ENCODE assay signal across 30 cellular contexts in genomic region chr17:47739150-47739549, GRCh38. TPM values are rescaled to one million over a fixed set of nuclear protein-coding genes. Genes with fewer than 3 reads are reported as not detected.
DNase-seq lines count a peak whose midpoint lies in the region; ATAC-seq and TF ChIP-seq lines count a peak whose summit lies in the region.
"Had no signal": no experiment of that assay in that cellular context is flagged by ENCODE, and none has a peak within 500 bp of the region (broad histone marks: within the 10 kb centered on the region; RNA-seq: fewer than 3 reads in every experiment).

No MANE protein-coding gene starts in this region.

- H3K36me3 ChIP-seq in osteoblast (ENCODE audit: insufficient read depth, low read length) (no peaks in the 10 kb centered on the region), H7 (replicated peaks; ENCODE audit: control insufficient read depth, insufficient read depth, low read length) (no peaks in the 10 kb centered on the region)
- H3K36me3 ChIP-seq: cardiac muscle cell, heart left ventricle, right lobe of liver, tibial artery had no signal

- TF ChIP-seq CTCF in osteoblast (IDR thresholded peaks at IDR 0.05; ENCODE audit: extremely low read depth, low read depth, low read length) = no peak

- DNase-seq in activated naive CD8-positive, alpha-beta T cell treated with anti-CD3 and anti-CD28 coated beads, Interleukin-2, amount 50 U/mL, for 24 hours = no peak
- DNase-seq in osteoblast (ENCODE audit: insufficient read length, low spot score, missing footprints) (peak; percentile 15), H7 (no peak)
- no peak for DNase-seq in T-helper 2 cell treated with Interferon-gamma antibody and Interleukin-4, amounts not matched to agents 5 μg/mL and 100 μg/mL, for 36 hours (ENCODE audit: low spot score)
- DNase-seq: activated naive CD4-positive, alpha-beta T cell treated with anti-CD3 and anti-CD28 coated beads, Interleukin-2, amount 50 U/mL, for 16 hours; activated T-cell treated with anti-CD3 and anti-CD28 coated beads, Interleukin-2, amount 50 U/mL, for 72 hours; aorta; DMS79 treated with DMSO at 0.1 percent for 48 hours; effector memory CD4-positive, alpha-beta T cell; foreskin fibroblast; KBM-7; NCI-H1105 treated with DMSO at 0.1 percent for 48 hours; NCI-H2029; NCI-H526 treated with DMSO at 0.1 percent for 48 hours; right lobe of liver; SHP77 treated with DMSO at 0.1 percent for 48 hours; stimulated activated naive CD4-positive, alpha-beta T cell treated with Interleukin-2 at 50 U/mL for 16 hours; T1000; tibial artery had no signal

- no peak overlapping the region for H2AFZ ChIP-seq in osteoblast (ENCODE audit: low read length)

- no peaks in the 10 kb centered on the region for H3K27me3 Mint-ChIP-seq in activated naive CD8-positive, alpha-beta T cell
- H3K27me3 Mint-ChIP-seq in activated naive CD8-positive, alpha-beta T cell treated with anti-CD3 and anti-CD28 coated beads, Interleukin-2, amount 50 U/mL, for 24 hours = no peaks in the 10 kb centered on the region
- H3K27me3 Mint-ChIP-seq in activated T-helper 17 cell treated with anti-CD3 and anti-CD28 coated beads, Interleukin-2, amount 50 U/mL, for 72 hours = no peaks in the 10 kb centered on the region
- no peaks in the 10 kb centered on the region for H3K27me3 Mint-ChIP-seq in T-helper 2 cell treated with Interferon-gamma antibody and Interleukin-4, amounts not matched to agents 5 μg/mL and 100 μg/mL, for 36 hours (ENCODE audit: low read depth)

- no peak overlapping the region for H3K27ac Mint-ChIP-seq in activated naive CD8-positive, alpha-beta T cell
- H3K27ac Mint-ChIP-seq in activated naive CD8-positive, alpha-beta T cell treated with anti-CD3 and anti-CD28 coated beads, Interleukin-2, amount 50 U/mL, for 24 hours = no peak overlapping the region
- H3K27ac Mint-ChIP-seq in activated T-helper 17 cell treated with anti-CD3 and anti-CD28 coated beads, Interleukin-2, amount 50 U/mL, for 72 hours = no peak overlapping the region
- H3K27ac Mint-ChIP-seq in T-helper 2 cell treated with Interferon-gamma antibody and Interleukin-4, amounts not matched to agents 5 μg/mL and 100 μg/mL, for 36 hours = no peak overlapping the region
- H3K27ac Mint-ChIP-seq: activated T-cell treated with anti-CD3 and anti-CD28 coated beads, Interleukin-2, amount 50 U/mL, for 72 hours; progenitor cell of endocrine pancreas; WTC11 had no signal

- H3K79me2 ChIP-seq in osteoblast (ENCODE audit: insufficient read depth, low read length) = no peaks in the 10 kb centered on the region

- ATAC-seq in activated naive CD8-positive, alpha-beta T cell treated with anti-CD3 and anti-CD28 coated beads, Interleukin-2, amount 50 U/mL, for 24 hours = no peak
- no peak for ATAC-seq in activated T-helper 17 cell treated with anti-CD3 and anti-CD28 coated beads, Interleukin-2, amount 50 U/mL, for 72 hours (replicated peaks)
- no peak for ATAC-seq in GM21717 (IDR thresholded peaks at IDR 0.05; ENCODE audit: unreplicated experiment)
- ATAC-seq: activated T-cell treated with anti-CD3 and anti-CD28 coated beads, Interleukin-2, amount 50 U/mL, for 72 hours; heart left ventricle; Panc1; right lobe of liver; WTC11 had no signal

- H3K27ac ChIP-seq in osteoblast (ENCODE audit: low read depth, low read length) = no peak overlapping the region
- H3K27ac ChIP-seq: cardiac muscle cell, coronary artery, heart left ventricle, right lobe of liver, tibial artery had no signal

- H3K9me3 ChIP-seq in osteoblast (ENCODE audit: low read depth, low read length) = no peaks in the 10 kb centered on the region
- H3K9me3 ChIP-seq: heart left ventricle, right lobe of liver, tibial artery had no signal

- peaks cover 5% of the 10 kb centered on the region for H3K36me3 Mint-ChIP-seq in activated naive CD8-positive, alpha-beta T cell
- peaks cover 67% of the 10 kb centered on the region for H3K36me3 Mint-ChIP-seq in activated naive CD8-positive, alpha-beta T cell treated with anti-CD3 and anti-CD28 coated beads, Interleukin-2, amount 50 U/mL, for 24 hours (ENCODE audit: low read depth)
- H3K36me3 Mint-ChIP-seq in activated T-helper 17 cell treated with anti-CD3 and anti-CD28 coated beads, Interleukin-2, amount 50 U/mL, for 72 hours (ENCODE audit: low read depth) = peaks cover 91% of the 10 kb centered on the region
- no peaks in the 10 kb centered on the region for H3K36me3 Mint-ChIP-seq in T-helper 2 cell treated with Interferon-gamma antibody and Interleukin-4, amounts not matched to agents 5 μg/mL and 100 μg/mL, for 36 hours (ENCODE audit: low read depth)
- H3K36me3 Mint-ChIP-seq: WTC11 had no signal

- H3K27me3 ChIP-seq in osteoblast (ENCODE audit: insufficient read depth, low read length) (peaks cover 55% of the 10 kb centered on the region), H7 (ENCODE audit: control insufficient read depth, insufficient read depth, low read length) (peaks cover 21% of the 10 kb centered on the region)

- H3K4me1 ChIP-seq in osteoblast (ENCODE audit: insufficient read depth, low read length) = no peaks in the 10 kb centered on the region
- H3K4me1 ChIP-seq: right lobe of liver had no signal

- H3K4me3 ChIP-seq in osteoblast (ENCODE audit: insufficient read depth, low read length) (no peak overlapping the region), H7 (ENCODE audit: insufficient read depth, low read depth, low read length) (no peak overlapping the region)
- H3K4me3 ChIP-seq: cardiac muscle cell, coronary artery, heart left ventricle, right lobe of liver, tibial artery had no signal

- no peaks in the 10 kb centered on the region for H4K20me1 ChIP-seq in osteoblast (ENCODE audit: insufficient read depth, low read length)

- H3K9me3 Mint-ChIP-seq in activated naive CD8-positive, alpha-beta T cell (ENCODE audit: low read depth) = no peaks in the 10 kb centered on the region
- H3K9me3 Mint-ChIP-seq in activated naive CD8-positive, alpha-beta T cell treated with anti-CD3 and anti-CD28 coated beads, Interleukin-2, amount 50 U/mL, for 24 hours = no peaks in the 10 kb centered on the region
- no peaks in the 10 kb centered on the region for H3K9me3 Mint-ChIP-seq in activated T-helper 17 cell treated with anti-CD3 and anti-CD28 coated beads, Interleukin-2, amount 50 U/mL, for 72 hours
- H3K9me3 Mint-ChIP-seq in T-helper 2 cell treated with Interferon-gamma antibody and Interleukin-4, amounts not matched to agents 5 μg/mL and 100 μg/mL, for 36 hours = no peaks in the 10 kb centered on the region
- H3K9me3 Mint-ChIP-seq: activated T-cell treated with anti-CD3 and anti-CD28 coated beads, Interleukin-2, amount 50 U/mL, for 72 hours; WTC11 had no signal

- H3K4me1 Mint-ChIP-seq in activated naive CD8-positive, alpha-beta T cell (ENCODE audit: low read depth) = peaks cover 44% of the 10 kb centered on the region
- H3K4me1 Mint-ChIP-seq in activated naive CD8-positive, alpha-beta T cell treated with anti-CD3 and anti-CD28 coated beads, Interleukin-2, amount 50 U/mL, for 24 hours = peaks cover 69% of the 10 kb centered on the region
- peaks cover 26% of the 10 kb centered on the region for H3K4me1 Mint-ChIP-seq in activated T-helper 17 cell treated with anti-CD3 and anti-CD28 coated beads, Interleukin-2, amount 50 U/mL, for 72 hours
- peaks cover 37% of the 10 kb centered on the region for H3K4me1 Mint-ChIP-seq in T-helper 2 cell treated with Interferon-gamma antibody and Interleukin-4, amounts not matched to agents 5 μg/mL and 100 μg/mL, for 36 hours (ENCODE audit: low read depth)
- H3K4me1 Mint-ChIP-seq: WTC11 had no signal

- H3K4me2 ChIP-seq in osteoblast (ENCODE audit: insufficient read depth, low read length) = no peak overlapping the region

- peak overlapping the region; percentile 32 for H3K4me3 Mint-ChIP-seq in activated naive CD8-positive, alpha-beta T cell
- no peak overlapping the region for H3K4me3 Mint-ChIP-seq in activated naive CD8-positive, alpha-beta T cell treated with anti-CD3 and anti-CD28 coated beads, Interleukin-2, amount 50 U/mL, for 24 hours
- H3K4me3 Mint-ChIP-seq in activated T-helper 17 cell treated with anti-CD3 and anti-CD28 coated beads, Interleukin-2, amount 50 U/mL, for 72 hours = peak overlapping the region; percentile 15
- no peak overlapping the region for H3K4me3 Mint-ChIP-seq in T-helper 2 cell treated with Interferon-gamma antibody and Interleukin-4, amounts not matched to agents 5 μg/mL and 100 μg/mL, for 36 hours
- H3K4me3 Mint-ChIP-seq: WTC11 had no signal

RNA-seq across cellular contexts. Expression of gene TBX21, which starts 6.1 kb away (rescaled TPM):
- total RNA-seq in activated T-helper 17 cell treated with anti-CD3 and anti-CD28 coated beads, Interleukin-2, amount 50 U/mL, for 72 hours = 10 to 100 TPM; 19.9 to 30.5 TPM
- not detected in 2 replicates for total RNA-seq in osteoblast
- not detected in 2 replicates for total RNA-seq in H7 (2014; rRNA removed; shearing (Covaris generic))
- total RNA-seq: lung microvascular endothelial cell, MCF 10A, progenitor cell of endocrine pancreas had no signal

RNA-seq across cellular contexts. Expression of gene TBKBP1, which starts 45.2 kb away (rescaled TPM):
- 10 to 100 TPM in 1 of 2 donors, 1 to 10 TPM in 1; 6.3 to 10.2 TPM for total RNA-seq in activated T-helper 17 cell treated with anti-CD3 and anti-CD28 coated beads, Interleukin-2, amount 50 U/mL, for 72 hours
- 11.8 and 11.9 TPM in 2 replicates for total RNA-seq in osteoblast
- 13.9 and 16.3 TPM in 2 replicates for total RNA-seq in H7 (2014; rRNA removed; shearing (Covaris generic))

Comparison
In these comparisons a context has a peak if more than half of its experiments do, and no peak if none do; other contexts are left out.
1. H3K4me3 Mint-ChIP-seq: peak in activated naive CD8-positive, alpha-beta T cell (single experiment) and activated T-helper 17 cell treated with anti-CD3 and anti-CD28 coated beads, Interleukin-2, amount 50 U/mL, for 72 hours (single experiment); none in activated naive CD8-positive, alpha-beta T cell treated with anti-CD3 and anti-CD28 coated beads, Interleukin-2, amount 50 U/mL, for 24 hours (single experiment) and T-helper 2 cell treated with Interferon-gamma antibody and Interleukin-4, amounts not matched to agents 5 μg/mL and 100 μg/mL, for 36 hours (single experiment).
2. RNA of gene TBX21, which starts 6.1 kb away (total RNA-seq): 19.9 to 30.5 TPM in activated T-helper 17 cell treated with anti-CD3 and anti-CD28 coated beads, Interleukin-2, amount 50 U/mL, for 72 hours; not detected in osteoblast and not detected in H7; every median in the first group is over 10 times any median in the second.